ENCODE assay signal across 6 cellular contexts in the genomic region with DNA sequence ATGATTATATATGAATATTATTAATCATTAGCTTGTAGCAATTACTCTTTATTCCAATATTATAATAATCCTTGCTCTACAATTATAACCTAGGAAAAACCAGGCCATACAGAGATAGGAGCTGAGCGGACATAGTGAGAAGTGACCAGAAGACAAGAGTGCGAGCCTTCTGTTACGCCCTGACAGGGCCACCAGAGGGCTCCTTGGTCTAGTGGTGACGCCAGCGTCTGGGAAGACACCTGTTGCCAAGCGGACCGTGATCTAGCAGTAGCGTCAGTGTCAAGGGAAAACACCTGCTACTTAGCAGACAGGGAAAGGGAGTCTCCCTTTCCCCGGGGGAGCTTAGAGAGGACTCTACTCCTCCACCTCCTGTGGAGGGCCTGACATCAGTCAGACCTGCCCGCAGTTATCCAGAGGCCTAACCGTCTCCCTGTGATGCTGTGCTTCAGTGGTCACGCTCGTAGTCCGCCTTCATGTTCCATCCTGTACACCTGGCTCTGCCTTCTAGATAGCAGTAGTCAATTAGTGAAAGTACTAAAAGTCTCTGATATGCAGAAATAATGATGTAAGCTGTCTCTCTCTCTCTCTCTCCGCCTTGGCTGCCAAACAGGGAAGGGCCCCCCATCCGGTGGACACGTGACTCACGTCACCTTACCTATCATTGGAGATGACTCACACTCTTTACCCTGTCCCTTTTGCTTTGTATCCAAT. TPM values are rescaled to one million over a fixed set of nuclear protein-coding genes. Genes with fewer than 3 reads are reported as not detected.
DNase-seq lines count a peak whose midpoint lies in the region; ATAC-seq, FAIRE-seq and TF ChIP-seq lines count a peak whose summit lies in the region.
"Not testable (repeated sequence)": the region's sequence is repeated elsewhere in the genome, so short reads cannot be mapped to it uniquely, and the experiment has no call there.

No MANE protein-coding gene starts in this region.

- intact Hi-C loops in kidney (cut with DNase I) = not testable (repeated sequence)

- DNase-seq in DND-41 (peak; percentile 40), NCI-H146 (lab: John Stamatoyannopoulos, UW) (peak; percentile 86), T-helper 9 cell (peak; percentile 18), astrocyte of the hippocampus (ENCODE audit: low read depth, low spot score) (peak; percentile 41), kidney (peak; percentile 72)
- peak; percentile 30 to 53 for DNase-seq in stimulated activated CD4-positive, alpha-beta T cell treated with anti-CD3 and anti-CD28 coated beads, Interleukin-4, amount 100 ng/mL, for 48 hours (ENCODE audit: low read depth in 2 of 2)

- H3K4me1 ChIP-seq in DND-41 (ENCODE audit: insufficient read depth, low read length); kidney (ENCODE audit: control insufficient read depth in 1 of 2, insufficient read depth in 1 of 2, low read depth in 1 of 2, low read length in 2 of 2): not testable (repeated sequence)

- not testable (repeated sequence) for ATAC-seq in DND-41 (ENCODE audit: insufficient read depth, low read depth)

- H3K9me3 ChIP-seq in DND-41 (ENCODE audit: insufficient read depth, low read length, severe bottlenecking); kidney (ENCODE audit: control insufficient read depth in 1 of 2, low read length in 2 of 2): not testable (repeated sequence)

- not testable (repeated sequence) for FAIRE-seq in kidney (lab: Jason Lieb, UNC)

- not testable (repeated sequence) for H3K79me2 ChIP-seq in DND-41 (ENCODE audit: insufficient read depth, low read length)

- H3K27me3 ChIP-seq in DND-41 (ENCODE audit: insufficient read depth, low read length, poor library complexity) = not testable (repeated sequence)

- not testable (repeated sequence) for H3K9ac ChIP-seq in DND-41 (ENCODE audit: low read depth, low read length); kidney (ENCODE audit: low read length in 2 of 2)

- H3K4me2 ChIP-seq in DND-41 (ENCODE audit: insufficient read depth, low read length) = not testable (repeated sequence)

- not testable (repeated sequence) for H3K4me3 ChIP-seq in DND-41 (ENCODE audit: low read depth in 1 of 2, low read length in 2 of 2); kidney (ENCODE audit: low read length in 2 of 2)

- not testable (repeated sequence) for H4K20me1 ChIP-seq in DND-41 (ENCODE audit: insufficient read depth, low read length)

- peak; percentile 49 for TF ChIP-seq CTCF in DND-41 (IDR thresholded peaks at IDR 0.05; ENCODE audit: borderline replicate concordance, extremely low read depth, low read length, poor library complexity, severe bottlenecking)
- not testable (repeated sequence) for TF ChIP-seq CTCF in kidney (IDR thresholded peaks at IDR 0.05; ENCODE audit: borderline replicate concordance, extremely low read depth, insufficient read depth)

- not testable (repeated sequence) for H3K27ac ChIP-seq in DND-41 (ENCODE audit: low read length); kidney (ENCODE audit: low read depth in 2 of 2, low read length in 2 of 2)

- H2AFZ ChIP-seq in DND-41 (ENCODE audit: low read depth, low read length) = not testable (repeated sequence)

- H3K36me3 ChIP-seq in DND-41 (ENCODE audit: insufficient read depth, low read length); kidney (ENCODE audit: control insufficient read depth in 1 of 2, insufficient read depth in 2 of 2, low read length in 2 of 2): not testable (repeated sequence)

RNA-seq across cellular contexts. Expression of a gene that starts 2.2 kb away (rescaled TPM):
- not detected for total RNA-seq in kidney
- not detected for polyA plus RNA-seq in kidney (ENCODE audit: insufficient read depth, low read depth, low replicate concordance)

RNA-seq across cellular contexts. Expression of a gene that starts 8.5 kb away (rescaled TPM):
- not detected for total RNA-seq in kidney
- not detected for polyA plus RNA-seq in kidney (ENCODE audit: insufficient read depth, low read depth, low replicate concordance)

RNA-seq across cellular contexts. Expression of a gene that starts 18.2 kb away (rescaled TPM):
- total RNA-seq in kidney = 16.0 TPM
- polyA plus RNA-seq in kidney (ENCODE audit: insufficient read depth, low read depth, low replicate concordance) = not detected

RNA-seq across cellular contexts. Expression of a gene that starts 23.8 kb away (rescaled TPM):
- total RNA-seq in kidney = 8.4 TPM
- polyA plus RNA-seq in kidney (ENCODE audit: insufficient read depth, low read depth, low replicate concordance) = 3.9 TPM

RNA-seq across cellular contexts. Expression of a gene that starts 24.6 kb away (rescaled TPM):
- total RNA-seq in kidney = 96.5 TPM
- polyA plus RNA-seq in kidney (ENCODE audit: insufficient read depth, low read depth, low replicate concordance) = 403 TPM

Comparison
In these comparisons a context has a peak if more than half of its experiments do, and no peak if none do; other contexts are left out.
1. DNase-seq: peak in every context shown above with its lines; median percentile 86 in NCI-H146; 72 in kidney; 42 in stimulated activated CD4-positive, alpha-beta T cell treated with anti-CD3 and anti-CD28 coated beads, Interleukin-4, amount 100 ng/mL, for 48 hours; 41 in astrocyte of the hippocampus; 40 in DND-41; 18 in T-helper 9 cell.